ENCODE assay signal across 8 cellular contexts in the genomic region with DNA sequence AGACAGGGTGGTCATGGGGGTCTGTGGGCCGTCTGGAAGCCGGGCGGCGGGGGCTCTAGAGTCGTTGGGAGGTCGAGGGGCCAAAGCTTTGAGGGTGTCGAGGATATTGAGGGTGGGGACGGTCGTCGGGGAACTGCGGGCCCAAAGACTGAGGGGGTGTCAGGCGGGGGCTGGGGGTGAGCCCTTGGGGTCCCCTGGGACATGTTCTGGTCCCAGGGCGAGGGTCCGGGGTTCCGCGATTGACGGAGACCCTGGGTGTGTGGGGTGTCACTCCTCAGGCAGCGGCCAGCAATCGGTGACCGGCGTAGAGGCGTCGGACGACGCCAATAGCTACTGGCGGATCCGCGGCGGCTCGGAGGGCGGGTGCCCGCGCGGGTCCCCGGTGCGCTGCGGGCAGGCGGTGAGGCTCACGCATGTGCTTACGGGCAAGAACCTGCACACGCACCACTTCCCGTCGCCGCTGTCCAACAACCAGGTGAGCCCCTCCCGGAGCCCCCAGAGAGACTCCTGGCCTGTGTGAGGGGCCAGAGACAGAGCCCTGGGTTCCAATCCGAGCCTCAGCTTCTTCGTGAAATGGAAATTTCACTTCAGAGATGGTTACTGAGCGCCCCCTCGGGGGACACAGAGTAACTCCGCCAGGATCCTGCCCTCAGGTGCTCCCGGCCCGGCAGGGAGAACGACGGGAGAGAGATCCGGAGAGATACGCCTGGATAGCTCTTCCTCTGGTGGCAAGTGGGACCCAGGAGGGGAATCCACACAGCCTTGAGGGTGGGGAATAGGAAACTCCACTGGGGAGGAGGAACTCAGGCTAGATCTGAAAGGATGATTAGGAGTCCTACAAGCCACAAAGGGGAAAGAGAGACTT. TPM values are rescaled to one million over a fixed set of nuclear protein-coding genes. Genes with fewer than 3 reads are reported as not detected.
DNase-seq lines count a peak whose midpoint lies in the region; ATAC-seq and TF ChIP-seq lines count a peak whose summit lies in the region.

No MANE protein-coding gene starts in this region.

- intact Hi-C loops in activated B cell treated with CpG ODN at 0.5 μM for 24 hours (cut with micrococcal nuclease), result loop anchor here (1.0 to 5.0 kb wide), 3 partner anchors 9 to 56 kb away; a partner anchor contains a TSS
- intact Hi-C loops in colonic mucosa (cut with DNase I), result no loop called here
- intact Hi-C loops in right lobe of liver (cut with DNase I), result no loop called here

- H3K27me3 ChIP-seq in colonic mucosa, result no peaks in the 10 kb centered on the region
- no peaks in the 10 kb centered on the region for H3K27me3 ChIP-seq in right lobe of liver

- no peaks in the 10 kb centered on the region for H3K27me3 Mint-ChIP-seq in activated B cell treated with CpG ODN at 0.5 μM for 24 hours

- 0% methylated on average over 9 of the region's 56 CpGs for WGBS in right lobe of liver (ENCODE audit: insufficient coverage, low coverage, low lambda C conversion rate, missing lambda C conversion rate)

- TF ChIP-seq POLR2A in right lobe of liver (IDR thresholded peaks at IDR 0.05), result no peak

- H3K9me3 Mint-ChIP-seq in activated B cell treated with CpG ODN at 0.5 μM for 24 hours, result no peaks in the 10 kb centered on the region

- H3K36me3 ChIP-seq in colonic mucosa (no peaks in the 10 kb centered on the region), right lobe of liver (peaks cover 0 to 11% (median 1%) of the 10 kb centered on the region in 4 donors)

- H3K27ac ChIP-seq in colonic mucosa, result peak overlapping the region; percentile 33
- H3K27ac ChIP-seq in right lobe of liver, result peak overlapping the region in 2 of 3 donors; percentile 13 to 40

- H3K9me3 ChIP-seq in colonic mucosa, result no peaks in the 10 kb centered on the region
- H3K9me3 ChIP-seq in right lobe of liver, result no peaks in the 10 kb centered on the region

- H3K36me3 Mint-ChIP-seq in activated B cell treated with CpG ODN at 0.5 μM for 24 hours (ENCODE audit: low read depth), result peaks cover 24% of the 10 kb centered on the region

- POLR2A ChIA-PET in activated B cell treated with CpG ODN at 0.5 μM for 24 hours (lab: Charles Lee), result interaction anchor here (0.6 to 3.5 kb wide), 12 partner anchors 9 to 661 kb away, joined by 3 to 110 read pairs (median 4); a partner anchor contains a TSS

- H3K4me1 ChIP-seq in colonic mucosa, result peaks cover 4% of the 10 kb centered on the region
- peaks cover 0 to 23% (median 8%) of the 10 kb centered on the region in 4 donors for H3K4me1 ChIP-seq in right lobe of liver

- TF ChIP-seq CTCF in activated B cell treated with CpG ODN at 0.5 μM for 24 hours (IDR thresholded peaks at IDR 0.05) (no peak), colonic mucosa (IDR thresholded peaks at IDR 0.05) (peak; percentile 50), right lobe of liver (IDR thresholded peaks at IDR 0.05) (peak; percentile 42 to 54 (median 53))

- peak overlapping the region; percentile 80 for H3K4me3 ChIP-seq in colonic mucosa
- H3K4me3 ChIP-seq in right lobe of liver, result peak overlapping the region; percentile 60 to 95 (median 90)

- DNase-seq in activated gamma-delta T cell treated with Interleukin-2 at 50 U/mL for 16 hours, result peak; percentile 52
- DNase-seq in activated gamma-delta T cell (lab: John Stamatoyannopoulos, UW), result no peak
- DNase-seq in NCI-H1694 treated with DMSO at 0.1 percent for 48 hours (lab: John Stamatoyannopoulos, UW), result peak; percentile 72
- DNase-seq in activated B cell treated with CpG ODN at 0.5 μM for 24 hours, result peak; percentile 49
- DNase-seq in colonic mucosa, result peak; percentile 78
- peak; percentile 64 to 65 (median 64) for DNase-seq in right lobe of liver
- peak; percentile 42 for DNase-seq in stimulated activated CD8-positive, alpha-beta memory T cell treated with anti-CD3 and anti-CD28 coated beads, Interleukin-15, amount 100 ng/mL, for 1 hour (ENCODE audit: low read depth)

- H3K4me3 Mint-ChIP-seq in activated B cell treated with CpG ODN at 0.5 μM for 24 hours, result peak overlapping the region; percentile 89

- peak overlapping the region; percentile 88 for H3K27ac Mint-ChIP-seq in activated B cell treated with CpG ODN at 0.5 μM for 24 hours

- ATAC-seq in activated B cell treated with CpG ODN at 0.5 μM for 24 hours (ENCODE audit: low read depth) (no peak), right lobe of liver (peak; percentile 3 to 29 (median 16)), GM19463 (IDR thresholded peaks at IDR 0.05; ENCODE audit: unreplicated experiment) (no peak)

- H3K9ac ChIP-seq in colonic mucosa (ENCODE audit: low read depth in 2 of 2, low read length in 2 of 2), result peak overlapping the region; percentile 71 to 79

- CTCF ChIA-PET in activated B cell treated with CpG ODN at 0.5 μM for 24 hours (lab: Charles Lee), result interaction anchor here (1.0 to 3.7 kb wide), 6 partner anchors 9 to 311 kb away, joined by 3 to 65 read pairs (median 5); a partner anchor contains a TSS

- H3K4me1 Mint-ChIP-seq in activated B cell treated with CpG ODN at 0.5 μM for 24 hours, result peaks cover 27% of the 10 kb centered on the region

RNA-seq across cellular contexts. Expression of a gene that starts 0.7 kb away (rescaled TPM):
- total RNA-seq in activated B cell treated with CpG ODN at 0.5 μM for 24 hours (40.0 and 43.3 TPM in 2 replicates), colonic mucosa (100 to 1,000 TPM in 1 of 2 donors, 10 to 100 TPM in 1; 48.8 to 177 TPM), right lobe of liver (10 to 100 TPM; 33.1 to 85.7 (median 71.6) TPM)

RNA-seq across cellular contexts. Expression of a gene that starts 10.3 kb away (rescaled TPM):
- 1.0 and 1.2 TPM in 2 replicates for total RNA-seq in activated B cell treated with CpG ODN at 0.5 μM for 24 hours
- total RNA-seq in colonic mucosa, result under 1 TPM in 1 of 2 donors, not detected in 1; 0.59 TPM
- not detected for total RNA-seq in right lobe of liver

RNA-seq across cellular contexts. Expression of a gene that starts 13.0 kb away (rescaled TPM):
- total RNA-seq in activated B cell treated with CpG ODN at 0.5 μM for 24 hours (46.1 and 51.4 TPM in 2 replicates), colonic mucosa (10 to 100 TPM; 21.1 to 35.4 TPM), right lobe of liver (10 to 100 TPM in 2 of 6 experiments, 1 to 10 TPM in 4; 7.1 to 29.0 (median 7.8) TPM)

RNA-seq across cellular contexts. Expression of a gene that starts 23.0 kb away (rescaled TPM):
- 58.4 and 64.0 TPM in 2 replicates for total RNA-seq in activated B cell treated with CpG ODN at 0.5 μM for 24 hours
- 10 to 100 TPM; 41.9 to 63.2 TPM for total RNA-seq in colonic mucosa
- 10 to 100 TPM; 18.9 to 24.2 (median 22.1) TPM for total RNA-seq in right lobe of liver

Comparison
In these comparisons a context has a peak if more than half of its experiments do, and no peak if none do; other contexts are left out.
1. ATAC-seq: peak in right lobe of liver (4 of 4); none in activated B cell treated with CpG ODN at 0.5 μM for 24 hours (single experiment) and GM19463 (single experiment).